Comparison of ENCODE assay signal across 23 cellular contexts in genomic region chr1:232667094-232667780, GRCh38. TPM values are rescaled to one million over a fixed set of nuclear protein-coding genes. Genes with fewer than 3 reads are reported as not detected.
DNase-seq lines count a peak whose midpoint lies in the region; ATAC-seq and TF ChIP-seq lines count a peak whose summit lies in the region.
"Had no signal": no experiment of that assay in that cellular context is flagged by ENCODE, and none has a peak within 500 bp of the region (broad histone marks: within the 10 kb centered on the region; RNA-seq: fewer than 3 reads in every experiment).

No MANE protein-coding gene starts in this region.

- intact Hi-C loops in A673 (cut with micrococcal nuclease; ENCODE audit: unreplicated experiment) = no loop called here

- POLR2A ChIA-PET in A673 (lab: Charles Lee; ENCODE audit: low non-redundant PET) = interaction anchor here (0.6 kb wide), 1 partner anchor 242 kb away, joined by 3 read pairs; no protein-coding TSS in a partner anchor
- POLR2A ChIA-PET in HEK293T (lab: Yijun Ruan, JAX) = no interaction called here

- no peak overlapping the region for H3K4me3 ChIP-seq in A673 (ENCODE audit: low read depth, low read length, poor library complexity, severe bottlenecking)
- peak overlapping the region; percentile 12 for H3K4me3 ChIP-seq in fibroblast of mammary gland (ENCODE audit: control insufficient read depth, low read depth, low read length)
- H3K4me3 ChIP-seq: SJSA1 had no signal

- TF ChIP-seq CTCF in A673 (conservative IDR thresholded peaks at IDR 0.05; ENCODE audit: low read depth, low read length) (no peak), fibroblast of mammary gland (conservative IDR thresholded peaks at IDR 0.05; ENCODE audit: control insufficient read depth, insufficient read depth, low read depth, low read length) (no peak)

- peaks cover 12% of the 10 kb centered on the region for H3K4me1 ChIP-seq in A673 (ENCODE audit: insufficient read depth, low read length, poor library complexity, severe bottlenecking)
- H3K4me1 ChIP-seq: foreskin keratinocyte, parathyroid adenoma, SJSA1 had no signal

- H3K27me3 ChIP-seq in A673 (replicated peaks; ENCODE audit: insufficient read depth, low read depth, low read length, poor library complexity) = no peaks in the 10 kb centered on the region
- H3K27me3 ChIP-seq: foreskin keratinocyte, SJSA1 had no signal

- ATAC-seq in GM19043 (IDR thresholded peaks at IDR 0.05; ENCODE audit: low read depth, unreplicated experiment) = peak; percentile 65
- no peak for ATAC-seq in GM18873 (IDR thresholded peaks at IDR 0.05; ENCODE audit: low FRiP score, unreplicated experiment)
- ATAC-seq in HG02763 (IDR thresholded peaks at IDR 0.05; ENCODE audit: unreplicated experiment) = no peak
- ATAC-seq: foreskin keratinocyte, left ventricle myocardium superior had no signal

- CTCF ChIA-PET in A673 (lab: Charles Lee) (no interaction called here), HEK293T (lab: Yijun Ruan, JAX) (no interaction called here)

- DNase-seq in A673 (ENCODE audit: low spot score) (peak; percentile 30), NCI-H69 (lab: John Stamatoyannopoulos, UW) (peak; percentile 5), fibroblast of mammary gland (ENCODE audit: low read depth) (no peak), SW480 (ENCODE audit: low spot score) (no peak), HEK293T (ENCODE audit: extremely low spot score) (no peak)
- DNase-seq: activated effector memory CD4-positive, alpha-beta T cell treated with Interleukin-2 at 50 U/mL for 16 hours; AML-193; amygdala; Calu3; cerebellar nuclear complex; endodermal cell; foreskin keratinocyte; Karpas-422; left ventricle myocardium superior; naive B cell; NCI-H1436 treated with DMSO at 0.1 percent for 48 hours; stimulated activated CD4-positive, alpha-beta T cell treated with anti-CD3 and anti-CD28 coated beads, Interleukin-2, amount 100 ng/mL, for 48 hours; substantia nigra had no signal

- no peaks in the 10 kb centered on the region for H3K9me3 ChIP-seq in A673 (ENCODE audit: low read depth, low read length, poor library complexity, severe bottlenecking)
- H3K9me3 ChIP-seq: SJSA1 had no signal

- no peaks in the 10 kb centered on the region for H3K36me3 ChIP-seq in A673 (ENCODE audit: insufficient read depth, low read length, poor library complexity, severe bottlenecking)
- H3K36me3 ChIP-seq: SJSA1 had no signal

- no peak overlapping the region for H3K27ac ChIP-seq in A673 (ENCODE audit: low read depth, low read length, poor library complexity, severe bottlenecking)
- H3K27ac ChIP-seq: foreskin keratinocyte, parathyroid adenoma, SJSA1 had no signal

- BruUV-seq in A673 (replicated peaks; lab: Mats Ljungman, UMichigan) = no TSS peak

TF ChIP-seq in HEK293T, 16 proteins besides CTCF, POLR2A, EP300 and RAD21:
- TF ChIP-seq FOXA1 (IDR thresholded peaks at IDR 0.05) (no peak), PKNOX1 (IDR thresholded peaks at IDR 0.05) (no peak), ZNF384 (IDR thresholded peaks at IDR 0.05) (no peak), SP1 (IDR thresholded peaks at IDR 0.05) (no peak), FOXM1 (IDR thresholded peaks at IDR 0.05; ENCODE audit: borderline replicate concordance) (no peak), TARDBP (IDR thresholded peaks at IDR 0.05) (no peak), HDGF (IDR thresholded peaks at IDR 0.05; ENCODE audit: borderline replicate concordance) (no peak), SUZ12 (IDR thresholded peaks at IDR 0.05) (no peak), NFRKB (IDR thresholded peaks at IDR 0.05) (no peak), ELF4 (IDR thresholded peaks at IDR 0.05) (no peak), LEF1 (IDR thresholded peaks at IDR 0.05; ENCODE audit: borderline replicate concordance) (no peak), FOXK2 (IDR thresholded peaks at IDR 0.05) (no peak), BHLHE40 (IDR thresholded peaks at IDR 0.05; ENCODE audit: borderline replicate concordance) (no peak), CTBP1 (IDR thresholded peaks at IDR 0.05; ENCODE audit: borderline replicate concordance) (no peak), ARNT (IDR thresholded peaks at IDR 0.05) (no peak), L3MBTL2 (conservative IDR thresholded peaks at IDR 0.05) (no peak)

RNA-seq across cellular contexts. Expression of gene SIPA1L2, which starts 37.3 kb away (rescaled TPM):
- 3.4 and 6.2 TPM in 2 replicates for total RNA-seq in A673 (2021)

Comparison
In these comparisons a context has a peak if more than half of its experiments do, and no peak if none do; other contexts are left out.
1. DNase-seq: peak in A673 (single experiment) and NCI-H69 (single experiment); none in fibroblast of mammary gland (single experiment), SW480 (single experiment) and HEK293T (single experiment).